Comparison of ENCODE assay signal across 1 cellular context in genomic region chr2:173770936-173771678, GRCh38.
TF ChIP-seq lines count a peak whose summit lies in the region.

No MANE protein-coding gene starts in this region.

TF ChIP-seq in WTC11, 78 proteins besides CTCF, POLR2A, EP300 and RAD21 (continued from another document):
- TF ChIP-seq AFF4 (CRISPR knock-in tag; IDR thresholded peaks at IDR 0.05; ENCODE audit: borderline replicate concordance): no peak
- TF ChIP-seq ZNF138 (CRISPR knock-in tag; conservative IDR thresholded peaks at IDR 0.05): no peak
- TF ChIP-seq, protein P1, sequence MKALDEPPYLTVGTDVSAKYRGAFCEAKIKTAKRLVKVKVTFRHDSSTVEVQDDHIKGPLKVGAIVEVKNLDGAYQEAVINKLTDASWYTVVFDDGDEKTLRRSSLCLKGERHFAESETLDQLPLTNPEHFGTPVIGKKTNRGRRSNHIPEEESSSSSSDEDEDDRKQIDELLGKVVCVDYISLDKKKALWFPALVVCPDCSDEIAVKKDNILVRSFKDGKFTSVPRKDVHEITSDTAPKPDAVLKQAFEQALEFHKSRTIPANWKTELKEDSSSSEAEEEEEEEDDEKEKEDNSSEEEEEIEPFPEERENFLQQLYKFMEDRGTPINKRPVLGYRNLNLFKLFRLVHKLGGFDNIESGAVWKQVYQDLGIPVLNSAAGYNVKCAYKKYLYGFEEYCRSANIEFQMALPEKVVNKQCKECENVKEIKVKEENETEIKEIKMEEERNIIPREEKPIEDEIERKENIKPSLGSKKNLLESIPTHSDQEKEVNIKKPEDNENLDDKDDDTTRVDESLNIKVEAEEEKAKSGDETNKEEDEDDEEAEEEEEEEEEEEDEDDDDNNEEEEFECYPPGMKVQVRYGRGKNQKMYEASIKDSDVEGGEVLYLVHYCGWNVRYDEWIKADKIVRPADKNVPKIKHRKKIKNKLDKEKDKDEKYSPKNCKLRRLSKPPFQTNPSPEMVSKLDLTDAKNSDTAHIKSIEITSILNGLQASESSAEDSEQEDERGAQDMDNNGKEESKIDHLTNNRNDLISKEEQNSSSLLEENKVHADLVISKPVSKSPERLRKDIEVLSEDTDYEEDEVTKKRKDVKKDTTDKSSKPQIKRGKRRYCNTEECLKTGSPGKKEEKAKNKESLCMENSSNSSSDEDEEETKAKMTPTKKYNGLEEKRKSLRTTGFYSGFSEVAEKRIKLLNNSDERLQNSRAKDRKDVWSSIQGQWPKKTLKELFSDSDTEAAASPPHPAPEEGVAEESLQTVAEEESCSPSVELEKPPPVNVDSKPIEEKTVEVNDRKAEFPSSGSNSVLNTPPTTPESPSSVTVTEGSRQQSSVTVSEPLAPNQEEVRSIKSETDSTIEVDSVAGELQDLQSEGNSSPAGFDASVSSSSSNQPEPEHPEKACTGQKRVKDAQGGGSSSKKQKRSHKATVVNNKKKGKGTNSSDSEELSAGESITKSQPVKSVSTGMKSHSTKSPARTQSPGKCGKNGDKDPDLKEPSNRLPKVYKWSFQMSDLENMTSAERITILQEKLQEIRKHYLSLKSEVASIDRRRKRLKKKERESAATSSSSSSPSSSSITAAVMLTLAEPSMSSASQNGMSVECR (CRISPR knock-in tag; IDR thresholded peaks at IDR 0.05; ENCODE audit: borderline replicate concordance): no peak
- TF ChIP-seq JAZF1 (CRISPR knock-in tag; IDR thresholded peaks at IDR 0.05): no peak
- TF ChIP-seq ESRRA (CRISPR knock-in tag; IDR thresholded peaks at IDR 0.05; ENCODE audit: borderline replicate concordance): no peak
TF ChIP-seq in WTC11: peak in this region for 0.
